ENCODE assay signal across 10 cellular contexts in genomic region chr14:60680511-60680910, GRCh38. TPM values are rescaled to one million over a fixed set of nuclear protein-coding genes. Genes with fewer than 3 reads are reported as not detected.
"Had no signal": no experiment of that assay in that cellular context is flagged by ENCODE, and none has a peak within 500 bp of the region (broad histone marks: within the 10 kb centered on the region; RNA-seq: fewer than 3 reads in every experiment).

No MANE protein-coding gene starts in this region.

- H3K9ac ChIP-seq: GM23248, KMS-11 had no signal

- H3K36me3 Mint-ChIP-seq: IgD-negative memory B cell had no signal

- H3K4me3 Mint-ChIP-seq: HFFc6, IgD-negative memory B cell had no signal

- H3K4me1 Mint-ChIP-seq: IgD-negative memory B cell had no signal

- H3K36me3 ChIP-seq: HAP-1 had no signal

- H3K27ac ChIP-seq: GM23248, HL-60, KMS-11 had no signal

- DNase-seq: HFFc6, KBM-7 had no signal

- H3K27ac Mint-ChIP-seq: HFFc6, IgD-negative memory B cell had no signal

- H3K4me3 ChIP-seq: GM23248, HAP-1 had no signal

- H2AFZ ChIP-seq: GM23248 had no signal

- ATAC-seq: HCT116 had no signal

- FAIRE-seq: H1, H54 had no signal

- H3K9me3 ChIP-seq: HAP-1 had no signal

- H3K4me2 ChIP-seq: KMS-11 had no signal

RNA-seq across cellular contexts. Expression of gene SIX1, which starts 31.2 kb away (rescaled TPM):
- polyA plus RNA-seq: IgD-negative memory B cell had no signal

RNA-seq across cellular contexts. Expression of gene SIX4, which starts 43.6 kb away (rescaled TPM):
- polyA plus RNA-seq: IgD-negative memory B cell had no signal
